Comparison of ENCODE assay signal across 7 cellular contexts in the genomic region with DNA sequence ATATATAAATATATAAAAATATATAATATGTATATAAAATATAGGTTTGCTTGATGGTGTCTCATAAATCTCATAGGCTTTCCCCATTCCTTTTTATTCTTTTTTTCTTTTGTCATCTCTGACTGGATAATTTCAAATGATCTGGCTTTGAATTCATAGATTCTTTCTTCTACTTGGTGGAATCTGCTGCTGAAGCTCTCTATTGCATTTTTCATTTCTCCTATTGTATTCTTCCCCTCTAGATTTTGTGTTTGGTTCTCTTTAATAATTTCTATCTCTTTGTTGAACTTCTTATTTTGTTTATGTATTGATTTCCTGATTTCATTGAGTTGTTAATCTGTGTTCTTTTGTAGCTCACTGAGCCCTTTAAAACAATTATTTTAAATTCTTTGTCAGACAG.
"Had no signal": no experiment of that assay in that cellular context is flagged by ENCODE, and none has a peak within 500 bp of the region (broad histone marks: within the 10 kb centered on the region; RNA-seq: fewer than 3 reads in every experiment).

No MANE protein-coding gene starts in this region.

- FAIRE-seq: H1, H54, HTR-8/SVneo had no signal

- H2AFZ ChIP-seq: GM23338 had no signal

- H3K4me3 ChIP-seq: GM23338 had no signal

- ATAC-seq: GM23338 had no signal

- H3K4me2 ChIP-seq: GM23338 had no signal

- DNase-seq: H9, HCEC 1CT, KG1 had no signal
